ENCODE assay signal across 13 cellular contexts in the genomic region with DNA sequence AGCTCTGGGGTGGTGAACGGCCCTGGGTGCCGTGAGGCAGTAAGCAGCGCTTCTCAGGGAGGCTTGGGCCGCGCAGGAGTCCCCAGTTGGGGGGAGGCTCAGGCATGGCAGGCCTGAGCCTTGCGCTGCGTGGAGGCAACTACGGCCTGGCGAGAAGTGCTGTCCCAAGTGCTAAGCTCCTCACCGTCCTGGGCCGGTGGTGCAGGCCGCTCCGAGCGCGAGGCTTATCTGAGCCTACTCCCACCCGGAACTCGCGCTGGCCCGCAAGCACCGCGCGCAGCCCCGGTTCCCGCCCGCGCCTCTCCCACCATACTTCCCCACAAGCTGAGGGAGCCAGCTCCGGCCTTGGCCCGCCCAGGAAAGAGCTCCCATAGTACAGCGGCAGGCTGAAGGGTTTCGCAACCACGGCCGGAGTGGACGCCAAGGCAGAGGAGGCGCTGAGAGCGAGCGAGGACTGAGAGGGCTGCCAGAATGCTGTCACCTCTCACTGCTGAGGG. TPM values are rescaled to one million over a fixed set of nuclear protein-coding genes. Genes with fewer than 3 reads are reported as not detected.
DNase-seq lines count a peak whose midpoint lies in the region; ATAC-seq and TF ChIP-seq lines count a peak whose summit lies in the region.
"Had no signal": no experiment of that assay in that cellular context is flagged by ENCODE, and none has a peak within 500 bp of the region (broad histone marks: within the 10 kb centered on the region; RNA-seq: fewer than 3 reads in every experiment).

No MANE protein-coding gene starts in this region.

- peaks cover 33% of the 10 kb centered on the region for H3K4me1 Mint-ChIP-seq in activated CD8-positive, alpha-beta memory T cell treated with anti-CD3 and anti-CD28 coated beads, Interleukin-2, amount 10 ng/mL, durations not matched to agents 7 days and 5 days
- peaks cover 23 to 48% (median 32%) of the 10 kb centered on the region in 4 donors for H3K4me1 Mint-ChIP-seq in CD4-positive, alpha-beta memory T cell

- DNase-seq in activated CD8-positive, alpha-beta memory T cell treated with anti-CD3 and anti-CD28 coated beads, Interleukin-2, amount 10 ng/mL, durations not matched to agents 7 days and 5 days: no peak
- DNase-seq in activated CD8-positive, alpha-beta memory T cell treated with anti-CD3 and anti-CD28 coated beads, Interleukin-2, amount 50 U/mL, for 48 hours: no peak
- DNase-seq in MV-4-11 (lab: John Stamatoyannopoulos, UW) (peak; percentile 70), fibroblast of villous mesenchyme (ENCODE audit: low read depth) (peak; percentile 64), psoas muscle (peak; percentile 47 to 65), AG08395 (ENCODE audit: low spot score) (no peak)
- no peak for DNase-seq in CD4-positive, alpha-beta memory T cell
- DNase-seq: NCI-H1694, NCI-H748 treated with DMSO at 0.1 percent for 48 hours, T-helper 9 cell had no signal

- H3K27ac ChIP-seq in psoas muscle: no peak overlapping the region
- no peak overlapping the region for H3K27ac ChIP-seq in CD4-positive, alpha-beta memory T cell (ENCODE audit: low read depth, low read length)

- no peaks in the 10 kb centered on the region for H3K9me3 ChIP-seq in psoas muscle
- no peaks in the 10 kb centered on the region for H3K9me3 ChIP-seq in CD4-positive, alpha-beta memory T cell (ENCODE audit: control insufficient read depth in 1 of 2, low read length in 2 of 2)
- H3K9me3 ChIP-seq: vagina had no signal

- H3K4me3 ChIP-seq in fibroblast of villous mesenchyme (ENCODE audit: low read depth, low read length) (peak overlapping the region; percentile 71), psoas muscle (no peak overlapping the region)
- no peak overlapping the region for H3K4me3 ChIP-seq in CD4-positive, alpha-beta memory T cell (ENCODE audit: low read length in 2 of 2)

- intact Hi-C loops in psoas muscle (cut with DNase I): no loop called here
- intact Hi-C loops in CD4-positive, alpha-beta memory T cell (cut with micrococcal nuclease): loop anchor here (5.0 to 10.0 kb wide), 4 partner anchors 171 to 1084 kb away; partner anchors contain the start of genes FAM50B, PSMG4 and SLC22A23

- peaks cover 9% of the 10 kb centered on the region for H3K36me3 Mint-ChIP-seq in activated CD8-positive, alpha-beta memory T cell treated with anti-CD3 and anti-CD28 coated beads, Interleukin-2, amount 10 ng/mL, durations not matched to agents 7 days and 5 days
- H3K36me3 Mint-ChIP-seq in CD4-positive, alpha-beta memory T cell: peaks cover 0 to 10% of the 10 kb centered on the region in 2 donors

- TF ChIP-seq CTCF in fibroblast of villous mesenchyme (IDR thresholded peaks at IDR 0.05; ENCODE audit: insufficient read depth, low read depth, low read length) (no peak), psoas muscle (IDR thresholded peaks at IDR 0.05) (no peak)

- H3K27ac Mint-ChIP-seq in activated CD8-positive, alpha-beta memory T cell treated with anti-CD3 and anti-CD28 coated beads, Interleukin-2, amount 10 ng/mL, durations not matched to agents 7 days and 5 days: peak overlapping the region; percentile 98
- peak overlapping the region in 2 of 7 donors; percentile 7 to 38 for H3K27ac Mint-ChIP-seq in CD4-positive, alpha-beta memory T cell

- H3K36me3 ChIP-seq in psoas muscle (ENCODE audit: insufficient read depth in 1 of 2, low read depth in 1 of 2): no peaks in the 10 kb centered on the region
- no peaks in the 10 kb centered on the region for H3K36me3 ChIP-seq in CD4-positive, alpha-beta memory T cell (ENCODE audit: insufficient read depth, low read length)
- H3K36me3 ChIP-seq: vagina had no signal

- H3K9me3 Mint-ChIP-seq in activated CD8-positive, alpha-beta memory T cell treated with anti-CD3 and anti-CD28 coated beads, Interleukin-2, amount 10 ng/mL, durations not matched to agents 7 days and 5 days (ENCODE audit: low read depth): no peaks in the 10 kb centered on the region
- H3K9me3 Mint-ChIP-seq in CD4-positive, alpha-beta memory T cell: peaks cover 0 to 3% (median 0%) of the 10 kb centered on the region in 8 donors
- H3K9me3 Mint-ChIP-seq: activated T-helper 2 cell treated with anti-CD3 and anti-CD28 coated beads, Interferon-gamma antibody, Interleukin-2, Interleukin-4, amounts not matched to agents 10 μg/mL and 5 μg/mL and 100 μg/mL, durations not matched to agents 14 hours and 24 hours and 36 hours had no signal

- peak overlapping the region; percentile 95 for H3K4me3 Mint-ChIP-seq in activated CD8-positive, alpha-beta memory T cell treated with anti-CD3 and anti-CD28 coated beads, Interleukin-2, amount 10 ng/mL, durations not matched to agents 7 days and 5 days
- peak overlapping the region in 2 of 8 donors; percentile 94 to 96 for H3K4me3 Mint-ChIP-seq in CD4-positive, alpha-beta memory T cell

- H3K4me1 ChIP-seq in psoas muscle: peaks cover 20% of the 10 kb centered on the region
- H3K4me1 ChIP-seq in CD4-positive, alpha-beta memory T cell (ENCODE audit: insufficient read depth, low read length): peaks cover 25% of the 10 kb centered on the region

- CTCF ChIA-PET in activated CD8-positive, alpha-beta memory T cell treated with anti-CD3 and anti-CD28 coated beads, Interleukin-2, amount 10 ng/mL, durations not matched to agents 7 days and 5 days (lab: Charles Lee): interaction anchor here (0.8 to 4.7 kb wide), 6 partner anchors 9 to 395 kb away, joined by 3 to 55 read pairs (median 4); partner anchors contain the start of gene MYLK4
- CTCF ChIA-PET in CD4-positive, alpha-beta memory T cell (lab: Charles Lee; ENCODE audit: partially characterized antibody): interaction anchor here (0.7 to 4.7 kb wide), 7 partner anchors 9 to 1167 kb away, joined by 3 to 50 read pairs (median 4); partner anchors contain the start of gene MYLK4

- ATAC-seq in activated CD8-positive, alpha-beta memory T cell treated with anti-CD3 and anti-CD28 coated beads, Interleukin-2, amount 10 ng/mL, durations not matched to agents 7 days and 5 days: no peak
- ATAC-seq in psoas muscle: no peak
- no peak for ATAC-seq in GM18868 (IDR thresholded peaks at IDR 0.05; ENCODE audit: unreplicated experiment)

- no peaks in the 10 kb centered on the region for H3K27me3 Mint-ChIP-seq in activated CD8-positive, alpha-beta memory T cell treated with anti-CD3 and anti-CD28 coated beads, Interleukin-2, amount 10 ng/mL, durations not matched to agents 7 days and 5 days
- H3K27me3 Mint-ChIP-seq in CD4-positive, alpha-beta memory T cell: peaks cover 0 to 1% of the 10 kb centered on the region in 2 donors

- 96 to 97% (median 97%) methylated on average over 36 of the region's 36 CpGs for WGBS in psoas muscle, 3 donors

- H3K27me3 ChIP-seq in psoas muscle (ENCODE audit: insufficient read depth in 3 of 3, low read length in 2 of 3): no peaks in the 10 kb centered on the region
- no peaks in the 10 kb centered on the region for H3K27me3 ChIP-seq in CD4-positive, alpha-beta memory T cell (ENCODE audit: insufficient read depth, low read length)
- H3K27me3 ChIP-seq: vagina had no signal

- POLR2A ChIA-PET in CD4-positive, alpha-beta memory T cell (lab: Charles Lee; ENCODE audit: partially characterized antibody): interaction anchor here (0.8 to 6.0 kb wide), 4 partner anchors 13 to 226 kb away, joined by 3 to 75 read pairs (median 6); partner anchors contain the start of gene SERPINB1

RNA-seq across cellular contexts. Expression of gene WRNIP1, which starts 1.8 kb away (rescaled TPM):
- 10 to 100 TPM; 48.7 to 53.3 TPM for total RNA-seq in activated CD8-positive, alpha-beta memory T cell treated with anti-CD3 and anti-CD28 coated beads, Interleukin-2, amount 10 ng/mL, durations not matched to agents 7 days and 5 days
- total RNA-seq in fibroblast of villous mesenchyme (35.1 and 38.0 TPM in 2 replicates), psoas muscle (10 to 100 TPM; 26.5 to 53.3 (median 41.3) TPM)
- 10 to 100 TPM; 38.0 to 73.9 (median 56.4) TPM for polyA plus RNA-seq in psoas muscle
- total RNA-seq in CD4-positive, alpha-beta memory T cell: 10 to 100 TPM; 41.1 to 42.7 TPM
- polyA plus RNA-seq in CD4-positive, alpha-beta memory T cell: 10 to 100 TPM; 27.3 to 54.1 TPM

RNA-seq across cellular contexts. Expression of gene MYLK4, which starts 12.7 kb away (rescaled TPM):
- total RNA-seq in activated CD8-positive, alpha-beta memory T cell treated with anti-CD3 and anti-CD28 coated beads, Interleukin-2, amount 10 ng/mL, durations not matched to agents 7 days and 5 days: under 1 TPM; 0.18 to 0.23 TPM
- total RNA-seq in fibroblast of villous mesenchyme (0.43 and 0.64 TPM in 2 replicates), psoas muscle (10 to 100 TPM in 1 of 4 donors, 1 to 10 TPM in 3; 1.2 to 23.4 (median 2.2) TPM)
- polyA plus RNA-seq in psoas muscle: 100 to 1,000 TPM in 1 of 3 donors, 10 to 100 TPM in 1, under 1 TPM in 1; 0.09 to 143 (median 30.0) TPM
- total RNA-seq in CD4-positive, alpha-beta memory T cell: under 1 TPM; 0.38 to 0.42 TPM
- under 1 TPM; 0.04 to 0.24 TPM for polyA plus RNA-seq in CD4-positive, alpha-beta memory T cell

Comparison
In these comparisons a context has a peak if more than half of its experiments do, and no peak if none do; other contexts are left out.
1. DNase-seq: peak in MV-4-11 (single experiment), fibroblast of villous mesenchyme (single experiment) and psoas muscle (2 of 2); none in activated CD8-positive, alpha-beta memory T cell treated with anti-CD3 and anti-CD28 coated beads, Interleukin-2, amount 10 ng/mL, durations not matched to agents 7 days and 5 days (single experiment), activated CD8-positive, alpha-beta memory T cell treated with anti-CD3 and anti-CD28 coated beads, Interleukin-2, amount 50 U/mL, for 48 hours (single experiment), CD4-positive, alpha-beta memory T cell (0 of 5) and AG08395 (single experiment).